In the genomic region with DNA sequence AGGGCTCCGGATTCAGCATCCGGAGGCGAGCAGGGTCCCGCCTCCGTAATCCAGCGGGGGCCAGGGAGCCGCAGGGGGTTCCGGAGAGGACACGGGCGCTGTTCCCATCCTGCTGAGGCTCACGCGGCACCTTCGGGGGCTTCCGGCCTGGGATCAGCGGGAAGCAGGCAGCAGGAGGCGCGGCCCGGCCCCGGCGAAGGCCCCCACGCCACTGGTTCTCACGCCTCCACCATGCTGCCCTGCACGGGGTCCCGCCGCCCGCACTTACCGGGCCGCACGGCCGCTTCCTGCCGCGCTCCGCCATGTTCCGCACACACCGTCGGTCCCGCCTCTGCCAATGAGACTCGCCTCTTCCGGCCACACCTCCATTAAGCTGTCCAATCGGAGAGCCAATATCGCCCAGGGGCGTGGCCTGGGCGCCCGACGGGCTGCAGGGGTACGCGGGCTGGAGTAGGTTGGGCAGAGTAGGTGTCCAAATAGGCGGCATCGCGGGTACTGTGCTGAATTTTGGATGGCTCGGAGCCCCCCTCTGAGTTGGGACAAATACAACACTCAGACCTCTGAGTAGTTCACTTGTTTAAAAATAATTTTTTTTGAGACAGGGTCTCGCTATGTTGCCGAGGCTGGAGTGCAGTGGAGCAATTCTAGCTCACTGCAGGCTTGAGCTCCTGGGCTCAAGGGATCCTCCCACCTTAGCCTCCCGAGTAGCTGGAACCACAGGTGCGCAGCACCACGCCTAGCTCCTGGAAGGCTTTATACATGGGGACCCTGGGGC, we compare ENCODE assay signal across 8 cellular contexts. TPM values are rescaled to one million over a fixed set of nuclear protein-coding genes. Genes with fewer than 3 reads are reported as not detected.
A peak's percentile ranks its signal among the peaks of the same experiment; 100 is the strongest.
DNase-seq lines count a peak whose midpoint lies in the region; ATAC-seq and TF ChIP-seq lines count a peak whose summit lies in the region.

SPOUT1 (minus strand) TSS at position 318 of the 775 bp plus-strand sequence; CDS start at position 304, 14 bp downstream.

- H3K4me3 ChIP-seq in LNCaP clone FGC (ENCODE audit: low read depth, low read length) (peak within 1 kb of the TSS; percentile 80), RWPE2 (ENCODE audit: severe bottlenecking) (peak within 1 kb of the TSS; percentile 53)

- no peaks in the 10 kb centered on the region for H3K36me3 Mint-ChIP-seq in natural killer cell treated with Interleukin-12 subunit alpha and Interleukin-12 subunit beta and Interleukin-15 and Interleukin-18, amount 100 ng/mL, for 72 hours

- no peaks in the 10 kb centered on the region for H3K9me3 Mint-ChIP-seq in natural killer cell treated with Interleukin-12 subunit alpha and Interleukin-12 subunit beta and Interleukin-15 and Interleukin-18, amount 100 ng/mL, for 72 hours

- DNase-seq in Daoy (ENCODE audit: low read depth) (peak; percentile 98), GOT3 (lab: John Stamatoyannopoulos, UW) (peak; percentile 47), LNCaP clone FGC (ENCODE audit: low read depth) (peak; percentile 64), RWPE2 (ENCODE audit: low spot score) (peak; percentile 93), fibroblast of peridontal ligament (ENCODE audit: extremely low read depth) (peak; percentile 82)
- DNase-seq in activated T-helper 9 cell treated with anti-CD3 and anti-CD28 coated beads, Interleukin-2, amount 50 U/mL, for 16 hours (ENCODE audit: low read depth): peak; percentile 90
- peak; percentile 92 for DNase-seq in natural killer cell treated with Interleukin-12 subunit alpha and Interleukin-12 subunit beta and Interleukin-15 and Interleukin-18, amount 100 ng/mL, for 72 hours (ENCODE audit: low spot score)
- DNase-seq in stimulated activated naive CD8-positive, alpha-beta T cell treated with anti-CD3 and anti-CD28 coated beads, Interleukin-15, Interleukin-2, amounts not matched to agents 100 U/mL and 50 U/mL, for 24 hours: peak; percentile 95

- peaks cover 9 to 14% of the 10 kb centered on the region in 2 donors for H3K4me1 Mint-ChIP-seq in natural killer cell treated with Interleukin-12 subunit alpha and Interleukin-12 subunit beta and Interleukin-15 and Interleukin-18, amount 100 ng/mL, for 72 hours (ENCODE audit: low read depth in 2 of 2)

- H3K27me3 Mint-ChIP-seq in natural killer cell treated with Interleukin-12 subunit alpha and Interleukin-12 subunit beta and Interleukin-15 and Interleukin-18, amount 100 ng/mL, for 72 hours: no peaks in the 10 kb centered on the region

- peak within 1 kb of the TSS; percentile 52 for H3K27ac ChIP-seq in RWPE2 (ENCODE audit: poor library complexity, severe bottlenecking)

- no peak for TF ChIP-seq CTCF in LNCaP clone FGC (IDR thresholded peaks at IDR 0.05; ENCODE audit: control insufficient read depth, extremely low read depth, insufficient read depth)
- TF ChIP-seq CTCF in RWPE2 (IDR thresholded peaks at IDR 0.05; ENCODE audit: poor library complexity, severe bottlenecking): no peak

- no peaks in the 10 kb centered on the region for H3K9me3 ChIP-seq in RWPE2 (ENCODE audit: severe bottlenecking)

- ATAC-seq in RWPE2 (ENCODE audit: low read depth): peak; percentile 97
- ATAC-seq in natural killer cell treated with Interleukin-12 subunit alpha and Interleukin-12 subunit beta and Interleukin-15 and Interleukin-18, amount 100 ng/mL, for 72 hours: peak; percentile 99
- ATAC-seq in stimulated activated naive CD8-positive, alpha-beta T cell treated with anti-CD3 and anti-CD28 coated beads, Interleukin-15, Interleukin-2, amounts not matched to agents 100 U/mL and 50 U/mL, for 24 hours: peak; percentile 98

- H3K4me3 Mint-ChIP-seq in natural killer cell treated with Interleukin-12 subunit alpha and Interleukin-12 subunit beta and Interleukin-15 and Interleukin-18, amount 100 ng/mL, for 72 hours: peak within 1 kb of the TSS; percentile 96

- peaks cover 50% of the 10 kb centered on the region for H3K36me3 ChIP-seq in RWPE2 (ENCODE audit: low read depth)

- no peaks in the 10 kb centered on the region for H3K27me3 ChIP-seq in RWPE2 (ENCODE audit: insufficient read depth, poor library complexity, severe bottlenecking)

- peak within 1 kb of the TSS; percentile 77 to 96 for H3K27ac Mint-ChIP-seq in natural killer cell treated with Interleukin-12 subunit alpha and Interleukin-12 subunit beta and Interleukin-15 and Interleukin-18, amount 100 ng/mL, for 72 hours

- no peaks in the 10 kb centered on the region for H3K4me1 ChIP-seq in RWPE2 (ENCODE audit: insufficient read depth, poor library complexity, severe bottlenecking)

RNA-seq across cellular contexts. Expression of gene SPOUT1, which starts in this region (rescaled TPM):
- 29.9 and 45.8 TPM in 2 replicates for total RNA-seq in Daoy (2014; rRNA removed; shearing (Covaris generic))
- 100 to 1,000 TPM in 1 of 2 donors, 10 to 100 TPM in 1; 89.5 to 152 TPM for total RNA-seq in natural killer cell treated with Interleukin-12 subunit alpha and Interleukin-12 subunit beta and Interleukin-15 and Interleukin-18, amount 100 ng/mL, for 72 hours

Comparison
In these comparisons a context has a peak if more than half of its experiments do, and no peak if none do; other contexts are left out.
1. Peak in every context shown above with its lines: DNase-seq, ATAC-seq, H3K4me3 ChIP-seq and H3K27ac ChIP-seq.
2. DNase-seq: peak in every context shown above with its lines; median percentile 98 in Daoy; 95 in stimulated activated naive CD8-positive, alpha-beta T cell treated with anti-CD3 and anti-CD28 coated beads, Interleukin-15, Interleukin-2, amounts not matched to agents 100 U/mL and 50 U/mL, for 24 hours; 93 in RWPE2; 92 in natural killer cell treated with Interleukin-12 subunit alpha and Interleukin-12 subunit beta and Interleukin-15 and Interleukin-18, amount 100 ng/mL, for 72 hours; 90 in activated T-helper 9 cell treated with anti-CD3 and anti-CD28 coated beads, Interleukin-2, amount 50 U/mL, for 16 hours; 82 in fibroblast of peridontal ligament; 64 in LNCaP clone FGC; 47 in GOT3.